In the genomic region with DNA sequence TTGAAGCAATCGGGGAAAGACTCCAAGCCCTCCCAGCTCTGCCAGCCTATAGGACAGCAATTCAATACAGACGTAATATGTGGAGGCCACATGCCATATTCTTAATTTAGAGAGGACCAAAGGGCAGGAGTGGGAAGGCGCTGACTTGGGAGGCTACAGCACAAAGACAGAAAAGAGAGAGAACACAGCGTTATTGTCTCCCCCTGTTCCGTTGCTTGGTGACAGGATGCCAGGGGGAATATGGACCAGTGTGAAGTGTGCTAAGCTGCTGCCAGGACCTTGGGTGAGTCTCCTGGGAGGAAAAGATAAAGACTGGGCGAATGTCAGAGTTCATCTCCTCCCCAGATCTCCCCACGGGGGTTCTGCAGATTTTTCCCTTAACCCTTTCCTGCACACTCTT, we compare ENCODE assay signal across 21 cellular contexts.
DNase-seq lines count a peak whose midpoint lies in the region; ATAC-seq and TF ChIP-seq lines count a peak whose summit lies in the region.
"Had no signal": no experiment of that assay in that cellular context is flagged by ENCODE, and none has a peak within 500 bp of the region (broad histone marks: within the 10 kb centered on the region; RNA-seq: fewer than 3 reads in every experiment).

No MANE protein-coding gene starts in this region.

- H3K27ac Mint-ChIP-seq in GM23338 (no peak overlapping the region), brain (peak overlapping the region in 4 of 5 experiments; percentile 9 to 84 (median 44)), neural crest cell (ENCODE audit: unreplicated experiment) (no peak overlapping the region), WTC11 (no peak overlapping the region)
- H3K27ac Mint-ChIP-seq: CD4-positive, CD25-positive, alpha-beta regulatory T cell; CD8-positive, alpha-beta T cell; HFFc6 had no signal

- H3K4me1 ChIP-seq in BLaER1 (peaks cover 27% of the 10 kb centered on the region), GM23338 (ENCODE audit: insufficient read depth) (no peaks in the 10 kb centered on the region)
- H3K4me1 ChIP-seq: A549, Caco-2, HAP-1 had no signal

- peak overlapping the region; percentile 61 for H3K4me2 ChIP-seq in BLaER1
- H3K4me2 ChIP-seq in GM23338: no peak overlapping the region
- H3K4me2 ChIP-seq: A549 had no signal

- CTCF ChIA-PET in WTC11 (lab: Charles Lee): interaction anchor here (1.0 kb wide), 1 partner anchor 32 kb away, joined by 3 read pairs; no protein-coding TSS in a partner anchor

- no peaks in the 10 kb centered on the region for H3K9me3 Mint-ChIP-seq in GM23338
- no peaks in the 10 kb centered on the region for H3K9me3 Mint-ChIP-seq in brain
- no peaks in the 10 kb centered on the region for H3K9me3 Mint-ChIP-seq in neural crest cell
- no peaks in the 10 kb centered on the region for H3K9me3 Mint-ChIP-seq in WTC11
- H3K9me3 Mint-ChIP-seq: CD8-positive, alpha-beta T cell; HFFc6 had no signal

- TF ChIP-seq CTCF in GM23338 (conservative IDR thresholded peaks at IDR 0.05; ENCODE audit: low read depth in 2 of 2) (no peak), brain (conservative IDR thresholded peaks at IDR 0.05) (no peak), neural crest cell (conservative IDR thresholded peaks at IDR 0.05) (no peak), WTC11 (IDR thresholded peaks at IDR 0.05) (no peak)

- no peaks in the 10 kb centered on the region for H3K9me2 ChIP-seq in GM23338 (ENCODE audit: insufficient read depth)

- no peaks in the 10 kb centered on the region for H3K36me3 Mint-ChIP-seq in GM23338 (ENCODE audit: low read depth)
- peaks cover 18% of the 10 kb centered on the region for H3K36me3 Mint-ChIP-seq in brain
- no peaks in the 10 kb centered on the region for H3K36me3 Mint-ChIP-seq in neural crest cell (ENCODE audit: low read depth)
- H3K36me3 Mint-ChIP-seq in WTC11: no peaks in the 10 kb centered on the region
- H3K36me3 Mint-ChIP-seq: CD4-positive, CD25-positive, alpha-beta regulatory T cell; CD8-positive, alpha-beta T cell had no signal

- no peaks in the 10 kb centered on the region for H3F3A ChIP-seq in GM23338 (replicated peaks; ENCODE audit: low read depth)

- no peaks in the 10 kb centered on the region for H3K27me3 Mint-ChIP-seq in GM23338 (ENCODE audit: insufficient read depth, low read depth, poor library complexity)
- no peaks in the 10 kb centered on the region for H3K27me3 Mint-ChIP-seq in brain
- no peaks in the 10 kb centered on the region for H3K27me3 Mint-ChIP-seq in neural crest cell (ENCODE audit: low read depth)
- H3K27me3 Mint-ChIP-seq in WTC11 (ENCODE audit: low read depth): no peaks in the 10 kb centered on the region

- no peaks in the 10 kb centered on the region for H3K36me3 ChIP-seq in BLaER1
- H3K36me3 ChIP-seq in GM23338 (ENCODE audit: insufficient read depth): no peaks in the 10 kb centered on the region
- H3K36me3 ChIP-seq: BE2C, HAP-1 had no signal

- H3K27me3 ChIP-seq in BLaER1 (no peaks in the 10 kb centered on the region), GM23338 (ENCODE audit: insufficient read depth) (no peaks in the 10 kb centered on the region)
- H3K27me3 ChIP-seq: BE2C had no signal

- POLR2A ChIA-PET in WTC11 (lab: Charles Lee): no interaction called here

- no peak for DNase-seq in GM23338 (ENCODE audit: low spot score)
- DNase-seq in neural crest cell (ENCODE audit: low read depth, low spot score): peak; percentile 26
- DNase-seq in WTC11 (ENCODE audit: low spot score): no peak
- DNase-seq in ureter (ENCODE audit: low spot score): no peak
- DNase-seq in NCI-H2029 (lab: John Stamatoyannopoulos, UW): no peak
- DNase-seq: 8988T; ACHN; AML-193; BE2C; Caco-2; CD4-positive, CD25-positive, alpha-beta regulatory T cell; CD8-positive, alpha-beta T cell; DMS153; DND-41; GM23248; HFFc6 had no signal

- H3K4me3 Mint-ChIP-seq in GM23338 (no peak overlapping the region), brain (no peak overlapping the region), neural crest cell (peak overlapping the region; percentile 8), WTC11 (no peak overlapping the region)
- H3K4me3 Mint-ChIP-seq: CD4-positive, CD25-positive, alpha-beta regulatory T cell; CD8-positive, alpha-beta T cell; HFFc6 had no signal

- ATAC-seq in GM23338 (peak; percentile 39; the same call in 2 of the 3 replicates), WTC11 (no peak)
- ATAC-seq: A549; CD8-positive, alpha-beta T cell had no signal

- H3K27ac ChIP-seq in BLaER1 (no peak overlapping the region), GM23338 (ENCODE audit: low read depth) (no peak overlapping the region)
- H3K27ac ChIP-seq: A549, C4-2B, GM23248 had no signal

- peaks cover 5% of the 10 kb centered on the region; the same call in 2 of the 3 replicates for H3K4me1 Mint-ChIP-seq in GM23338
- H3K4me1 Mint-ChIP-seq in brain: peaks cover 17% of the 10 kb centered on the region
- H3K4me1 Mint-ChIP-seq in neural crest cell: peaks cover 40% of the 10 kb centered on the region
- H3K4me1 Mint-ChIP-seq in WTC11: peaks cover 9% of the 10 kb centered on the region
- H3K4me1 Mint-ChIP-seq: CD4-positive, CD25-positive, alpha-beta regulatory T cell had no signal

- H2AFZ ChIP-seq in GM23338: no peak overlapping the region
- H2AFZ ChIP-seq: GM23248 had no signal

- no peaks in the 10 kb centered on the region for H4K20me1 ChIP-seq in BLaER1
- H4K20me1 ChIP-seq in GM23338 (replicated peaks; ENCODE audit: insufficient read depth): no peaks in the 10 kb centered on the region

- H3K9me3 ChIP-seq in BLaER1: no peaks in the 10 kb centered on the region
- H3K9me3 ChIP-seq: A549, BE2C, Caco-2, HAP-1 had no signal

- no peaks in the 10 kb centered on the region for H3K79me2 ChIP-seq in GM23338 (replicated peaks; ENCODE audit: insufficient read depth)

- no peak overlapping the region for H3K9ac ChIP-seq in BLaER1
- H3K9ac ChIP-seq: GM23248 had no signal

- H3K4me3 ChIP-seq in BLaER1: no peak overlapping the region
- no peak overlapping the region for H3K4me3 ChIP-seq in GM23338
- H3K4me3 ChIP-seq: A549, GM23248, HAP-1 had no signal

TF ChIP-seq in GM23338, 12 proteins besides CTCF, POLR2A, EP300 and RAD21 (continues in another document):
- TF ChIP-seq, protein P1, sequence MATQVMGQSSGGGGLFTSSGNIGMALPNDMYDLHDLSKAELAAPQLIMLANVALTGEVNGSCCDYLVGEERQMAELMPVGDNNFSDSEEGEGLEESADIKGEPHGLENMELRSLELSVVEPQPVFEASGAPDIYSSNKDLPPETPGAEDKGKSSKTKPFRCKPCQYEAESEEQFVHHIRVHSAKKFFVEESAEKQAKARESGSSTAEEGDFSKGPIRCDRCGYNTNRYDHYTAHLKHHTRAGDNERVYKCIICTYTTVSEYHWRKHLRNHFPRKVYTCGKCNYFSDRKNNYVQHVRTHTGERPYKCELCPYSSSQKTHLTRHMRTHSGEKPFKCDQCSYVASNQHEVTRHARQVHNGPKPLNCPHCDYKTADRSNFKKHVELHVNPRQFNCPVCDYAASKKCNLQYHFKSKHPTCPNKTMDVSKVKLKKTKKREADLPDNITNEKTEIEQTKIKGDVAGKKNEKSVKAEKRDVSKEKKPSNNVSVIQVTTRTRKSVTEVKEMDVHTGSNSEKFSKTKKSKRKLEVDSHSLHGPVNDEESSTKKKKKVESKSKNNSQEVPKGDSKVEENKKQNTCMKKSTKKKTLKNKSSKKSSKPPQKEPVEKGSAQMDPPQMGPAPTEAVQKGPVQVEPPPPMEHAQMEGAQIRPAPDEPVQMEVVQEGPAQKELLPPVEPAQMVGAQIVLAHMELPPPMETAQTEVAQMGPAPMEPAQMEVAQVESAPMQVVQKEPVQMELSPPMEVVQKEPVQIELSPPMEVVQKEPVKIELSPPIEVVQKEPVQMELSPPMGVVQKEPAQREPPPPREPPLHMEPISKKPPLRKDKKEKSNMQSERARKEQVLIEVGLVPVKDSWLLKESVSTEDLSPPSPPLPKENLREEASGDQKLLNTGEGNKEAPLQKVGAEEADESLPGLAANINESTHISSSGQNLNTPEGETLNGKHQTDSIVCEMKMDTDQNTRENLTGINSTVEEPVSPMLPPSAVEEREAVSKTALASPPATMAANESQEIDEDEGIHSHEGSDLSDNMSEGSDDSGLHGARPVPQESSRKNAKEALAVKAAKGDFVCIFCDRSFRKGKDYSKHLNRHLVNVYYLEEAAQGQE (IDR thresholded peaks at IDR 0.05; ENCODE audit: unreplicated experiment): no peak
- TF ChIP-seq CREB1 (CRISPR knock-in tag; IDR thresholded peaks at IDR 0.05; ENCODE audit: low read depth) (no peak), JUNB (IDR thresholded peaks at IDR 0.05; ENCODE audit: unreplicated experiment) (no peak)

TF ChIP-seq in WTC11, 78 proteins besides CTCF, POLR2A, EP300 and RAD21:
- no peak for TF ChIP-seq ESRRA (CRISPR knock-in tag; IDR thresholded peaks at IDR 0.05; ENCODE audit: borderline replicate concordance)
- TF ChIP-seq ZNF416 (CRISPR knock-in tag; IDR thresholded peaks at IDR 0.05): no peak
- no peak for TF ChIP-seq GTF2I (CRISPR knock-in tag; conservative IDR thresholded peaks at IDR 0.05)
- no peak for TF ChIP-seq ELF4 (CRISPR knock-in tag; IDR thresholded peaks at IDR 0.05; ENCODE audit: low read depth)
TF ChIP-seq in WTC11: peak in this region for 0.

Comparison
In these comparisons a context has a peak if more than half of its experiments do, and no peak if none do; other contexts are left out.
1. H3K27ac Mint-ChIP-seq: peak in brain (4 of 5); none in GM23338 (single experiment), neural crest cell (single experiment) and WTC11 (single experiment).